ENCODE assay signal across 8 cellular contexts in genomic region chr9:77457916-77458592, GRCh38.
DNase-seq lines count a peak whose midpoint lies in the region; ATAC-seq and TF ChIP-seq lines count a peak whose summit lies in the region.

No MANE protein-coding gene starts in this region.

- no peak for TF ChIP-seq EP300 in gastroesophageal sphincter (IDR thresholded peaks at IDR 0.05)

- 68 to 80% methylated on average over 3 to 11 of the region's 15 CpGs for WGBS in gastroesophageal sphincter (ENCODE audit: low coverage in 1 of 2), 2 donors

- H3K4me3 Mint-ChIP-seq in activated T-helper 2 cell treated with anti-CD3 and anti-CD28 coated beads, Interferon-gamma antibody, Interleukin-2, Interleukin-4, amounts not matched to agents 10 μg/mL and 5 μg/mL and 100 μg/mL, durations not matched to agents 14 hours and 24 hours and 36 hours (ENCODE audit: low read depth) = no peak overlapping the region

- H3K4me1 ChIP-seq in gastroesophageal sphincter = peaks cover 0 to 15% (median 0%) of the 10 kb centered on the region in 3 donors

- H3K27ac Mint-ChIP-seq in activated T-helper 2 cell treated with anti-CD3 and anti-CD28 coated beads, Interferon-gamma antibody, Interleukin-2, Interleukin-4, amounts not matched to agents 10 μg/mL and 5 μg/mL and 100 μg/mL, durations not matched to agents 14 hours and 24 hours and 36 hours = no peak overlapping the region

- CTCF ChIA-PET in RWPE1 (lab: Yijun Ruan, JAX) = interaction anchor here (0.5 to 5.5 kb wide), 42 partner anchors 8 to 828 kb away, joined by 3 to 38 read pairs (median 4); partner anchors contain the start of gene GNA14

- peak; percentile 85 for ATAC-seq in GM21723 (IDR thresholded peaks at IDR 0.05; ENCODE audit: unreplicated experiment)
- ATAC-seq in gastroesophageal sphincter = peak; percentile 74

- no peak overlapping the region for H3K4me3 ChIP-seq in Jurkat, Clone E6-1 (ENCODE audit: low read length)
- no peak overlapping the region for H3K4me3 ChIP-seq in gastroesophageal sphincter

- no peaks in the 10 kb centered on the region for H3K9me3 Mint-ChIP-seq in activated T-helper 2 cell treated with anti-CD3 and anti-CD28 coated beads, Interferon-gamma antibody, Interleukin-2, Interleukin-4, amounts not matched to agents 10 μg/mL and 5 μg/mL and 100 μg/mL, durations not matched to agents 14 hours and 24 hours and 36 hours

- H3K36me3 Mint-ChIP-seq in activated T-helper 2 cell treated with anti-CD3 and anti-CD28 coated beads, Interferon-gamma antibody, Interleukin-2, Interleukin-4, amounts not matched to agents 10 μg/mL and 5 μg/mL and 100 μg/mL, durations not matched to agents 14 hours and 24 hours and 36 hours (ENCODE audit: low read depth) = no peaks in the 10 kb centered on the region

- POLR2A ChIA-PET in RWPE1 (lab: Yijun Ruan, JAX; ENCODE audit: low non-redundant PET) = no interaction called here

- H3K27me3 ChIP-seq in gastroesophageal sphincter = no peaks in the 10 kb centered on the region

- intact Hi-C loops in activated T-helper 2 cell treated with anti-CD3 and anti-CD28 coated beads, Interferon-gamma antibody, Interleukin-2, Interleukin-4, amounts not matched to agents 10 μg/mL and 5 μg/mL and 100 μg/mL, durations not matched to agents 14 hours and 24 hours and 36 hours (cut with micrococcal nuclease) = loop anchor here (1.0 to 10.0 kb wide), 8 partner anchors 17 to 664 kb away; partner anchors contain the start of genes GNA14 and VPS13A

- TF ChIP-seq POLR2A in gastroesophageal sphincter (IDR thresholded peaks at IDR 0.05) = no peak

- TF ChIP-seq CTCF in RWPE1 (conservative IDR thresholded peaks at IDR 0.05; ENCODE audit: low read depth) (peak; percentile 92), gastroesophageal sphincter (IDR thresholded peaks at IDR 0.05) (peak; percentile 63 to 90 (median 78))

- H3K27ac ChIP-seq in RWPE1 = no peak overlapping the region
- no peak overlapping the region for H3K27ac ChIP-seq in gastroesophageal sphincter

- H3K9me3 ChIP-seq in gastroesophageal sphincter = no peaks in the 10 kb centered on the region

- no peaks in the 10 kb centered on the region for H3K36me3 ChIP-seq in gastroesophageal sphincter

- H3K27me3 Mint-ChIP-seq in activated T-helper 2 cell treated with anti-CD3 and anti-CD28 coated beads, Interferon-gamma antibody, Interleukin-2, Interleukin-4, amounts not matched to agents 10 μg/mL and 5 μg/mL and 100 μg/mL, durations not matched to agents 14 hours and 24 hours and 36 hours (ENCODE audit: low read depth) = no peaks in the 10 kb centered on the region

- peaks cover 17% of the 10 kb centered on the region for H3K4me1 Mint-ChIP-seq in activated T-helper 2 cell treated with anti-CD3 and anti-CD28 coated beads, Interferon-gamma antibody, Interleukin-2, Interleukin-4, amounts not matched to agents 10 μg/mL and 5 μg/mL and 100 μg/mL, durations not matched to agents 14 hours and 24 hours and 36 hours (ENCODE audit: low read depth)

- DNase-seq in GDM1 (lab: John Stamatoyannopoulos, UW) (peak; percentile 67), RWPE1 (ENCODE audit: low spot score) (peak; percentile 78), pons (ENCODE audit: low spot score) (peak; percentile 91), dedifferentiated amniotic fluid mesenchymal stem cell (ENCODE audit: extremely low spot score) (no peak)
- peak; percentile 77 for DNase-seq in Jurkat, Clone E6-1 (ENCODE audit: low read depth, low spot score)
- DNase-seq in activated T-helper 2 cell treated with anti-CD3 and anti-CD28 coated beads, Interferon-gamma antibody, Interleukin-2, Interleukin-4, amounts not matched to agents 10 μg/mL and 5 μg/mL and 100 μg/mL, durations not matched to agents 14 hours and 24 hours and 36 hours (ENCODE audit: low spot score) = peak; percentile 46
